22 cellular contexts compared by ENCODE assay signal in genomic region chr2:69801745-69802144, GRCh38. TPM values are rescaled to one million over a fixed set of nuclear protein-coding genes. Genes with fewer than 3 reads are reported as not detected.
A peak's percentile ranks its signal among the peaks of the same experiment; 100 is the strongest.
DNase-seq lines count a peak whose midpoint lies in the region; ATAC-seq and TF ChIP-seq lines count a peak whose summit lies in the region.
"Had no signal": no experiment of that assay in that cellular context is flagged by ENCODE, and none has a peak within 500 bp of the region (broad histone marks: within the 10 kb centered on the region; RNA-seq: fewer than 3 reads in every experiment).

No MANE protein-coding gene starts in this region.

- H3K79me1 ChIP-seq in mesenchymal stem cell (replicated peaks; ENCODE audit: low read length, poor library complexity, severe bottlenecking), result peaks cover 30% of the 10 kb centered on the region

- no peak for TF ChIP-seq CTCF in Caco-2 (IDR thresholded peaks at IDR 0.05; ENCODE audit: insufficient read depth in 1 of 2, low read depth in 1 of 2, low read length in 1 of 2, severe bottlenecking in 1 of 2, unreplicated experiment in 1 of 2)

- POLR2A ChIA-PET in Caco-2 (lab: Charles Lee), result no interaction called here

- H3K9me3 ChIP-seq in Caco-2 (no peaks in the 10 kb centered on the region), mesenchymal stem cell (ENCODE audit: control insufficient read depth, low read length) (no peaks in the 10 kb centered on the region)
- H3K9me3 ChIP-seq: body of pancreas, left ventricle myocardium inferior, right lobe of liver had no signal

- no peak overlapping the region for H3K4ac ChIP-seq in mesenchymal stem cell (ENCODE audit: low read depth in 1 of 2, low read length in 2 of 2)

- no peak overlapping the region for H3K18ac ChIP-seq in mesenchymal stem cell (ENCODE audit: low read depth in 1 of 2, low read length in 2 of 2)

- no peak overlapping the region for H3K4me2 ChIP-seq in mesenchymal stem cell (ENCODE audit: low read length, poor library complexity, severe bottlenecking)

- WGBS in mesenchymal stem cell, result 100% methylated on average over 1 of the region's 1 CpG

- CTCF ChIA-PET in Caco-2 (lab: Charles Lee), result interaction anchor here (1.0 kb wide), 1 partner anchor 15 kb away, joined by 3 read pairs; no protein-coding TSS in a partner anchor

- H3K36me3 Mint-ChIP-seq in Caco-2 (ENCODE audit: insufficient read depth, unreplicated experiment), result peaks cover 33% of the 10 kb centered on the region
- H3K36me3 Mint-ChIP-seq in IgD-negative memory B cell, result peaks cover 6% of the 10 kb centered on the region

- no peak overlapping the region for H2BK120ac ChIP-seq in mesenchymal stem cell (ENCODE audit: low read depth, low read length)

- peak overlapping the region; percentile 82 for H2AK5ac ChIP-seq in mesenchymal stem cell (ENCODE audit: low read length, severe bottlenecking)

- no peak for ATAC-seq in HG03457 (IDR thresholded peaks at IDR 0.05; ENCODE audit: unreplicated experiment)
- no peak for ATAC-seq in HG02642 (IDR thresholded peaks at IDR 0.05; ENCODE audit: poor library complexity, unreplicated experiment)
- ATAC-seq in GM21367 (IDR thresholded peaks at IDR 0.05; ENCODE audit: unreplicated experiment), result no peak
- ATAC-seq: body of pancreas, right lobe of liver had no signal

- H3K4me1 Mint-ChIP-seq in Caco-2 (ENCODE audit: low read depth, unreplicated experiment) (peaks cover 54% of the 10 kb centered on the region), IgD-negative memory B cell (peaks cover 37 to 44% (median 44%) of the 10 kb centered on the region in 3 donors)

- H3K27ac Mint-ChIP-seq in Caco-2 (ENCODE audit: unreplicated experiment), result peak overlapping the region; percentile 4
- peak overlapping the region in 1 of 3 donors; percentile 8 for H3K27ac Mint-ChIP-seq in IgD-negative memory B cell
- H3K27ac Mint-ChIP-seq: activated T-cell treated with anti-CD3 and anti-CD28 coated beads, Interleukin-2, amount 50 U/mL, for 24 hours; stimulated activated naive CD8-positive, alpha-beta T cell treated with anti-CD3 and anti-CD28 coated beads, Interleukin-15, Interleukin-2, amounts not matched to agents 100 ng/mL and 50 ng/mL, for 24 hours had no signal

- no peak overlapping the region for H3K4me3 Mint-ChIP-seq in Caco-2 (ENCODE audit: unreplicated experiment)
- H3K4me3 Mint-ChIP-seq in IgD-negative memory B cell, result peak overlapping the region in 3 of 4 donors; percentile 31 to 88 (median 39)
- H3K4me3 Mint-ChIP-seq: activated T-cell treated with anti-CD3 and anti-CD28 coated beads, Interleukin-2, amount 50 U/mL, for 24 hours; stimulated activated naive CD8-positive, alpha-beta T cell treated with anti-CD3 and anti-CD28 coated beads, Interleukin-15, Interleukin-2, amounts not matched to agents 100 ng/mL and 50 ng/mL, for 24 hours had no signal

- DNase-seq in Caco-2 (no peak), NCI-H748 treated with DMSO at 0.1 percent for 48 hours (lab: John Stamatoyannopoulos, UW) (peak; percentile 37), mesenchymal stem cell (no peak), NCI-H1105 treated with DMSO at 0.1 percent for 48 hours (lab: John Stamatoyannopoulos, UW) (no peak)
- DNase-seq: activated gamma-delta T cell treated with Interleukin-2 at 50 U/mL for 16 hours; activated T-cell treated with anti-CD3 and anti-CD28 coated beads, Interleukin-2, amount 50 U/mL, for 24 hours; body of pancreas; effector CD8-positive, alpha-beta T cell; erythroblast; left ventricle myocardium inferior; NCI-H1436 treated with DMSO at 0.1 percent for 48 hours; NCI-H446 treated with DMSO at 0.1 percent for 48 hours; NK-92 treated with Interleukin-12 subunit alpha and Interleukin-12 subunit beta, amount 100 ng/mL, for 24 hours; right lobe of liver; SHP77; stimulated activated CD4-positive, alpha-beta T cell treated with anti-CD3 and anti-CD28 coated beads, Interleukin-12 subunit alpha, Interleukin-12 subunit beta, amount 100 ng/mL, for 4 hours had no signal

- no peak overlapping the region for H2BK15ac ChIP-seq in mesenchymal stem cell (ENCODE audit: low read depth, poor library complexity, severe bottlenecking)

- no TSS peak for BruUV-seq in Caco-2 (replicated peaks; lab: Mats Ljungman, UMichigan)

- no peak overlapping the region for H3K4me3 ChIP-seq in Caco-2 (ENCODE audit: low read depth, low read length)
- no peak overlapping the region for H3K4me3 ChIP-seq in mesenchymal stem cell (ENCODE audit: insufficient read depth in 1 of 2, low read depth in 1 of 2, low read length in 2 of 2)
- H3K4me3 ChIP-seq: body of pancreas, left ventricle myocardium inferior, right lobe of liver had no signal

- no peak overlapping the region for H3K9ac ChIP-seq in mesenchymal stem cell (ENCODE audit: low read length)

- H3K9me3 Mint-ChIP-seq in Caco-2 (ENCODE audit: unreplicated experiment) (no peaks in the 10 kb centered on the region), IgD-negative memory B cell (no peaks in the 10 kb centered on the region)
- H3K9me3 Mint-ChIP-seq: activated T-cell treated with anti-CD3 and anti-CD28 coated beads, Interleukin-2, amount 50 U/mL, for 24 hours; stimulated activated naive CD8-positive, alpha-beta T cell treated with anti-CD3 and anti-CD28 coated beads, Interleukin-15, Interleukin-2, amounts not matched to agents 100 ng/mL and 50 ng/mL, for 24 hours had no signal

- intact Hi-C loops in Caco-2 (cut with micrococcal nuclease; ENCODE audit: unreplicated experiment), result no loop called here

- H3K27me3 Mint-ChIP-seq in Caco-2 (ENCODE audit: insufficient read depth, unreplicated experiment) (no peaks in the 10 kb centered on the region), IgD-negative memory B cell (no peaks in the 10 kb centered on the region)
- H3K27me3 Mint-ChIP-seq: activated T-cell treated with anti-CD3 and anti-CD28 coated beads, Interleukin-2, amount 50 U/mL, for 24 hours; stimulated activated naive CD8-positive, alpha-beta T cell treated with anti-CD3 and anti-CD28 coated beads, Interleukin-15, Interleukin-2, amounts not matched to agents 100 ng/mL and 50 ng/mL, for 24 hours had no signal

- H3K27me3 ChIP-seq in Caco-2 (replicated peaks; ENCODE audit: control insufficient read depth, insufficient read depth, low read length) (no peaks in the 10 kb centered on the region), mesenchymal stem cell (ENCODE audit: control insufficient read depth in 1 of 2, insufficient read depth in 1 of 2, low read length in 2 of 2) (no peaks in the 10 kb centered on the region)
- H3K27me3 ChIP-seq: body of pancreas, right lobe of liver had no signal

- no peak overlapping the region for H2BK12ac ChIP-seq in mesenchymal stem cell (ENCODE audit: low read length in 2 of 2)

- no peak overlapping the region for H4K8ac ChIP-seq in mesenchymal stem cell (ENCODE audit: low read length)

- H4K91ac ChIP-seq in mesenchymal stem cell (ENCODE audit: low read length), result no peak overlapping the region

- H3K36me3 ChIP-seq in Caco-2 (ENCODE audit: control insufficient read depth, insufficient read depth, low read length) (peaks cover 1% of the 10 kb centered on the region), mesenchymal stem cell (ENCODE audit: control insufficient read depth in 1 of 2, insufficient read depth in 2 of 2, low read depth in 1 of 2, low read length in 2 of 2) (peaks cover 24 to 61% of the 10 kb centered on the region in 2 experiments)

- no peak overlapping the region for H2AFZ ChIP-seq in mesenchymal stem cell (ENCODE audit: low read depth, low read length)

- no peak overlapping the region for H3K14ac ChIP-seq in mesenchymal stem cell (ENCODE audit: low read length in 2 of 2)

- H3K4me1 ChIP-seq in Caco-2, result peaks cover 43% of the 10 kb centered on the region
- peaks cover 13% of the 10 kb centered on the region for H3K4me1 ChIP-seq in mesenchymal stem cell (ENCODE audit: control insufficient read depth, insufficient read depth, low read depth, low read length)

- H2BK5ac ChIP-seq in mesenchymal stem cell (ENCODE audit: low read depth, low read length, poor library complexity, severe bottlenecking), result no peak overlapping the region

- no peak overlapping the region for H3K27ac ChIP-seq in mesenchymal stem cell (ENCODE audit: low read length, poor library complexity, severe bottlenecking)
- H3K27ac ChIP-seq: C4-2B, left ventricle myocardium inferior, right lobe of liver had no signal

- no peak overlapping the region for H3K23ac ChIP-seq in mesenchymal stem cell (ENCODE audit: low read length in 2 of 2)

RNA-seq across cellular contexts. Expression of gene GMCL1, which starts 27.7 kb away (rescaled TPM):
- 13.8 and 17.5 TPM in 2 replicates for total RNA-seq in Caco-2 (2022)
- 25.7 TPM for polyA plus RNA-seq in IgD-negative memory B cell
- polyA plus RNA-seq in mesenchymal stem cell (2013, experiment 1 of 2), result 9.3 TPM
- polyA plus RNA-seq in mesenchymal stem cell (2013, experiment 2 of 2), result 8.6 TPM

RNA-seq across cellular contexts. Expression of gene ANXA4, which starts 59.8 kb away (rescaled TPM):
- 90.8 and 92.0 TPM in 2 replicates for total RNA-seq in Caco-2 (2022)
- polyA plus RNA-seq in IgD-negative memory B cell, result 121 TPM
- 99.3 TPM for polyA plus RNA-seq in mesenchymal stem cell (2013, experiment 1 of 2)
- polyA plus RNA-seq in mesenchymal stem cell (2013, experiment 2 of 2), result 95.9 TPM
